Comparison of ENCODE assay signal across 1 cellular context in the genomic region with DNA sequence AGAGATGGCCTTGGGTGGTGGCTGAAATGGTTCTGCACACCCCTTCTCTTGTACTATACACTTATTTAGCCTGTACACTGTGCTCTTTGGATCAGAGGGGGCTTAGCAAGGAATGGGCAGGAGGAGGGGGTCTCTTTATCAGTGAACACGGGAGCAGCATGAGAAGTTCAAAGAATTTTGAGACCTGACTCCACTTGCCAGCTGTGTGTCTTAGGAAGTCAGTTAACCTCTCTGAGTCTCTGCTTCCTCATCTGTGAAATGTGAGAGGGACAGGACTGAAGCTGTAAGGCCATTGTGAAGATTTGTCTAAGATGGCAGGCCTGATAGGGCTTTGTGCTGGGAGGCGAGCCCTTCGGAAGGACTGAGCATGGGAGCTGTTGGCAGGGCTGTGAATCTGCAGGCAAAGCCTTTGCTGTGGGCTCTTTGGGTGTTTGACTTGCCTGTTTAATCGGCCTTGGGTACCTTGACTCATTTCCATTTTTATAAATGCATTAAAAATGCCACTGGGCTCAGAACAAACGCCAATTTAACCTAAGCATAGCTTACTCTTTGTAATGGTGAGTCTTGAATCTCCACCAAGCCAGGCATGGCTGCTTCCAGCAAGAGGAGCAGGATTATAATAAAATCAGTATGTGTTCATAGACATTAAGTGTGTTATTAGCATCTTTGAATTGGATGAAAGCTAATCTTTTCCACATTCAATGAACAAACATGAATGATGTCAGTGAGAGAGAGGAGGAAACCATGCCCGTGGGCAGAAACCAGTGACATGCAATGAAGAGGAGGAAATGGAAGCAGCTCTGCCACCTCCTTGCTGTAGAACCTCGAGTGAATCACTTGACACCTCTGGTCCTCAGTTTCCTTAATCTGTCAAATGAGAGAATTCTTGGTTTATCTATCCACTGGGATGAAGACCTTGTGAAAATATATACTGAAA.
TF ChIP-seq lines count a peak whose summit lies in the region.

No MANE protein-coding gene starts in this region.

TF ChIP-seq in HepG2, 621 proteins besides CTCF, POLR2A, EP300 and RAD21:
- TF ChIP-seq, protein P1, sequence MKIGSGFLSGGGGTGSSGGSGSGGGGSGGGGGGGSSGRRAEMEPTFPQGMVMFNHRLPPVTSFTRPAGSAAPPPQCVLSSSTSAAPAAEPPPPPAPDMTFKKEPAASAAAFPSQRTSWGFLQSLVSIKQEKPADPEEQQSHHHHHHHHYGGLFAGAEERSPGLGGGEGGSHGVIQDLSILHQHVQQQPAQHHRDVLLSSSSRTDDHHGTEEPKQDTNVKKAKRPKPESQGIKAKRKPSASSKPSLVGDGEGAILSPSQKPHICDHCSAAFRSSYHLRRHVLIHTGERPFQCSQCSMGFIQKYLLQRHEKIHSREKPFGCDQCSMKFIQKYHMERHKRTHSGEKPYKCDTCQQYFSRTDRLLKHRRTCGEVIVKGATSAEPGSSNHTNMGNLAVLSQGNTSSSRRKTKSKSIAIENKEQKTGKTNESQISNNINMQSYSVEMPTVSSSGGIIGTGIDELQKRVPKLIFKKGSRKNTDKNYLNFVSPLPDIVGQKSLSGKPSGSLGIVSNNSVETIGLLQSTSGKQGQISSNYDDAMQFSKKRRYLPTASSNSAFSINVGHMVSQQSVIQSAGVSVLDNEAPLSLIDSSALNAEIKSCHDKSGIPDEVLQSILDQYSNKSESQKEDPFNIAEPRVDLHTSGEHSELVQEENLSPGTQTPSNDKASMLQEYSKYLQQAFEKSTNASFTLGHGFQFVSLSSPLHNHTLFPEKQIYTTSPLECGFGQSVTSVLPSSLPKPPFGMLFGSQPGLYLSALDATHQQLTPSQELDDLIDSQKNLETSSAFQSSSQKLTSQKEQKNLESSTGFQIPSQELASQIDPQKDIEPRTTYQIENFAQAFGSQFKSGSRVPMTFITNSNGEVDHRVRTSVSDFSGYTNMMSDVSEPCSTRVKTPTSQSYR (CRISPR knock-in tag; IDR thresholded peaks at IDR 0.05; ENCODE audit: borderline replicate concordance): no peak
- TF ChIP-seq ZNF607 (CRISPR knock-in tag; IDR thresholded peaks at IDR 0.05; ENCODE audit: borderline replicate concordance) (no peak), SRSF1 (optimal IDR thresholded peaks at IDR 0.05; ENCODE audit: low read depth, low read length) (no peak), ZMYM3 (CRISPR knock-in tag; IDR thresholded peaks at IDR 0.05) (0 out of 2 replicates have a peak, but pooled peaks have one; percentile 40), ZZZ3 (CRISPR knock-in tag; IDR thresholded peaks at IDR 0.05; ENCODE audit: borderline replicate concordance) (no peak), ZKSCAN5 (CRISPR knock-in tag; IDR thresholded peaks at IDR 0.05) (no peak), ZNF768 (CRISPR knock-in tag; IDR thresholded peaks at IDR 0.05) (peak; percentile 90)
